Comparison of ENCODE assay signal across 10 cellular contexts in the genomic region with DNA sequence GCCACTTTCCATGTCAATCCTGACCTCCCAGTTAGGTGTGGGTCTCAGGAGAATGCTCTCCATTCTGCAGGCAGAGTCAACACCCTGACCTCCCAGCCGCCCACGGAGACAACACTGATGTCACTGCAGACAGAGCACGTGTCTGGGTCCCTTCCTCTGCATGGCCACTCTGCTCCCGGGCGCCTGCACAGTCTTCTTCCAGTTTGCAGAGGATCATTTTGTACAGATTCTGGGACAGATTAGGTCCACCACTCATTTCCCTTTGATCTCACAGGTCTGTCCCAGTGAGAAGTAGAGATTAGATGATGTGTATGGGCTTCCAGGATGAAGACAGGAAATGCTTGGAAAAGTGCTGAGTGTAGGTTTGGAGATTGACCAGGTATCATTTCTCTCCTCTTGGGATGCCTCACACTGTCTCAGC. TPM values are rescaled to one million over a fixed set of nuclear protein-coding genes. Genes with fewer than 3 reads are reported as not detected.
DNase-seq lines count a peak whose midpoint lies in the region; ATAC-seq and TF ChIP-seq lines count a peak whose summit lies in the region.
"Had no signal": no experiment of that assay in that cellular context is flagged by ENCODE, and none has a peak within 500 bp of the region (broad histone marks: within the 10 kb centered on the region; RNA-seq: fewer than 3 reads in every experiment).

No MANE protein-coding gene starts in this region.

- TF ChIP-seq POLR2A in adrenal gland (IDR thresholded peaks at IDR 0.05) (no peak), gastrocnemius medialis (IDR thresholded peaks at IDR 0.05) (no peak)

- H3K27ac Mint-ChIP-seq in GM23338, result no peak overlapping the region
- H3K27ac Mint-ChIP-seq: naive B cell had no signal

- H3K4me1 Mint-ChIP-seq in GM23338, result peaks cover 9% of the 10 kb centered on the region
- H3K4me1 Mint-ChIP-seq: central memory CD8-positive, alpha-beta T cell had no signal

- H3K4me1 ChIP-seq in GM23338 (ENCODE audit: insufficient read depth) (no peaks in the 10 kb centered on the region), adrenal gland (replicated peaks in 1 of 2) (peaks cover 0 to 20% of the 10 kb centered on the region in 2 donors), hepatocyte (ENCODE audit: insufficient read depth) (peaks cover 16% of the 10 kb centered on the region), gastrocnemius medialis (peaks cover 15 to 18% of the 10 kb centered on the region in 2 donors)

- no peak overlapping the region for H3K4me3 Mint-ChIP-seq in GM23338
- H3K4me3 Mint-ChIP-seq: central memory CD8-positive, alpha-beta T cell had no signal

- H4K20me1 ChIP-seq in GM23338 (replicated peaks; ENCODE audit: insufficient read depth) (no peaks in the 10 kb centered on the region), hepatocyte (ENCODE audit: insufficient read depth, poor library complexity, severe bottlenecking) (no peaks in the 10 kb centered on the region)

- ATAC-seq in GM23338 (no peak), gastrocnemius medialis (peak; percentile 19 to 43)

- in situ Hi-C loops in gastrocnemius medialis (cut with MboI; ENCODE audit: low sequenced_read_pairs in 4 of 4), result loop anchor here in 1 of 4 donors (25.0 kb wide), 1 partner anchor 239 kb away; the partner anchor contains the start of genes GNAI3 and GPR61

- H3K79me2 ChIP-seq in GM23338 (replicated peaks; ENCODE audit: insufficient read depth), result no peaks in the 10 kb centered on the region
- H3K79me2 ChIP-seq in hepatocyte, result no peaks in the 10 kb centered on the region

- H2AFZ ChIP-seq in GM23338, result 0 out of 2 replicates have a peak overlapping the region, but pooled peaks have one; percentile 23
- H2AFZ ChIP-seq in hepatocyte, result no peak overlapping the region

- no peak overlapping the region for H3K4me2 ChIP-seq in GM23338
- peak overlapping the region; percentile 9 for H3K4me2 ChIP-seq in hepatocyte

- H3K27ac ChIP-seq in GM23338 (ENCODE audit: low read depth), result no peak overlapping the region
- H3K27ac ChIP-seq in adrenal gland, result peak overlapping the region in 2 of 5 donors; percentile 66 to 82
- peak overlapping the region; percentile 56 for H3K27ac ChIP-seq in hepatocyte
- H3K27ac ChIP-seq in gastrocnemius medialis, result peak overlapping the region; percentile 15 to 72 (median 42)

- DNase-seq in GM23338 (ENCODE audit: low spot score) (no peak), adrenal gland (peak in 5 of 7 donors; percentile 52 to 81 (median 62)), hepatocyte (ENCODE audit: low spot score) (no peak), gastrocnemius medialis (peak in 1 of 2 donors; percentile 43), NCI-H2196 (lab: John Stamatoyannopoulos, UW; ENCODE audit: unreplicated experiment) (no peak), OCI-M2 (lab: John Stamatoyannopoulos, UW; ENCODE audit: unreplicated experiment) (no peak), NCI-H446 (lab: John Stamatoyannopoulos, UW) (no peak)
- no peak for DNase-seq in activated CD8-positive, alpha-beta memory T cell treated with anti-CD3 and anti-CD28 coated beads for 24 hours
- DNase-seq: naive B cell had no signal

- WGBS in adrenal gland, 4 donors, result 30 to 49% (median 31%) methylated on average over 5 of the region's 5 CpGs
- 27% methylated on average over 5 of the region's 5 CpGs for WGBS in hepatocyte (ENCODE audit: low lambda C conversion rate, missing lambda C conversion rate)

- H3K4me3 ChIP-seq in GM23338 (no peak overlapping the region), adrenal gland (no peak overlapping the region), hepatocyte (no peak overlapping the region), gastrocnemius medialis (no peak overlapping the region)

- H3K9me3 ChIP-seq in adrenal gland (replicated peaks in 1 of 3) (no peaks in the 10 kb centered on the region), hepatocyte (ENCODE audit: low read depth) (no peaks in the 10 kb centered on the region), gastrocnemius medialis (no peaks in the 10 kb centered on the region)

- H3K27me3 ChIP-seq in GM23338 (ENCODE audit: insufficient read depth), result no peaks in the 10 kb centered on the region
- no peaks in the 10 kb centered on the region for H3K27me3 ChIP-seq in adrenal gland
- no peaks in the 10 kb centered on the region for H3K27me3 ChIP-seq in hepatocyte
- H3K27me3 ChIP-seq in gastrocnemius medialis, result peaks cover 0 to 9% (median 0%) of the 10 kb centered on the region in 3 donors

- peaks cover 12% of the 10 kb centered on the region for H3K27me3 Mint-ChIP-seq in GM23338 (ENCODE audit: insufficient read depth, low read depth, poor library complexity)

- H3F3A ChIP-seq in GM23338 (replicated peaks; ENCODE audit: low read depth), result no peaks in the 10 kb centered on the region

- H3K36me3 Mint-ChIP-seq in GM23338 (ENCODE audit: low read depth), result no peaks in the 10 kb centered on the region
- H3K36me3 Mint-ChIP-seq: naive B cell had no signal

- no peaks in the 10 kb centered on the region for H3K9me3 Mint-ChIP-seq in GM23338
- H3K9me3 Mint-ChIP-seq: central memory CD8-positive, alpha-beta T cell; naive B cell had no signal

- intact Hi-C loops in adrenal gland (cut with DNase I) (no loop called here), gastrocnemius medialis (cut with DNase I; ENCODE audit: low total_unique reads) (loop anchor here (2.0 kb wide), 1 partner anchor 14 kb away; no protein-coding TSS in a partner anchor)

- no peaks in the 10 kb centered on the region for H3K36me3 ChIP-seq in GM23338 (ENCODE audit: insufficient read depth)
- H3K36me3 ChIP-seq in adrenal gland (replicated peaks in 1 of 2), result no peaks in the 10 kb centered on the region
- H3K36me3 ChIP-seq in hepatocyte (replicated peaks; ENCODE audit: insufficient read depth, low read depth), result no peaks in the 10 kb centered on the region
- no peaks in the 10 kb centered on the region for H3K36me3 ChIP-seq in gastrocnemius medialis

- TF ChIP-seq CTCF in GM23338 (conservative IDR thresholded peaks at IDR 0.05; ENCODE audit: low read depth in 2 of 2), result no peak
- no peak for TF ChIP-seq CTCF in adrenal gland (IDR thresholded peaks at IDR 0.05)
- TF ChIP-seq CTCF in hepatocyte (IDR thresholded peaks at IDR 0.05; ENCODE audit: poor library complexity), result no peak
- no peak for TF ChIP-seq CTCF in gastrocnemius medialis (IDR thresholded peaks at IDR 0.05 in 4 of 5, conservative IDR thresholded peaks at IDR 0.05 in 1 of 5)

- H3K9me2 ChIP-seq in GM23338 (ENCODE audit: insufficient read depth) (no peaks in the 10 kb centered on the region), hepatocyte (replicated peaks; ENCODE audit: insufficient read depth) (no peaks in the 10 kb centered on the region)

TF ChIP-seq in GM23338, 12 proteins besides CTCF, POLR2A, EP300 and RAD21:
- TF ChIP-seq ZNF331 (CRISPR knock-in tag; IDR thresholded peaks at IDR 0.05; ENCODE audit: low read depth) (no peak), CREB1 (CRISPR knock-in tag; IDR thresholded peaks at IDR 0.05; ENCODE audit: low read depth) (no peak), ETS1 (IDR thresholded peaks at IDR 0.05) (no peak), EZH2 (IDR thresholded peaks at IDR 0.05; ENCODE audit: low read depth, unreplicated experiment) (no peak), POLR2AphosphoS5 (IDR thresholded peaks at IDR 0.05; ENCODE audit: low read depth) (no peak)

RNA-seq across cellular contexts. Expression of gene MYBPHL, which starts 8.1 kb away (rescaled TPM):
- not detected in 2 replicates for total RNA-seq in GM23338 (2014; rRNA removed; shearing (Covaris generic))
- 0.68 TPM in 1 of 2 replicates, not detected in the other for polyA plus RNA-seq in GM23338 (2016; fragmentation: Nextera tagmentation; extraction: Ambion mirVana)
- total RNA-seq in adrenal gland, result under 1 TPM in 3 of 8 donors, not detected in 5; 0.32 to 0.68 (median 0.35) TPM
- under 1 TPM in 2 of 3 donors, not detected in 1; 0.35 to 0.98 TPM for polyA plus RNA-seq in adrenal gland
- 3.6 and 13.7 TPM in 2 replicates for total RNA-seq in hepatocyte
- 6.7 and 7.4 TPM in 2 replicates for polyA plus RNA-seq in hepatocyte
- total RNA-seq in gastrocnemius medialis, result 1 to 10 TPM in 1 of 4 donors, not detected in 3; 3.1 TPM

RNA-seq across cellular contexts. Expression of gene PSRC1, which starts 15.7 kb away (rescaled TPM):
- total RNA-seq in GM23338 (2014; rRNA removed; shearing (Covaris generic)), result 50.6 and 61.1 TPM in 2 replicates
- polyA plus RNA-seq in GM23338 (2016; fragmentation: Nextera tagmentation; extraction: Ambion mirVana) (51.4 and 55.0 TPM in 2 replicates), adrenal gland (1 to 10 TPM; 1.7 to 5.8 (median 2.4) TPM), hepatocyte (9.1 and 13.7 TPM in 2 replicates)
- total RNA-seq in adrenal gland (1 to 10 TPM in 7 of 8 donors, under 1 TPM in 1; 0.52 to 3.9 (median 2.4) TPM), hepatocyte (10.1 and 14.3 TPM in 2 replicates), gastrocnemius medialis (1 to 10 TPM in 1 of 4 donors, under 1 TPM in 2, not detected in 1; 0.19 to 2.3 (median 0.84) TPM)

RNA-seq across cellular contexts. Expression of gene CELSR2, which starts 49.3 kb away (rescaled TPM):
- total RNA-seq in GM23338 (2014; rRNA removed; shearing (Covaris generic)), result 30.4 and 35.1 TPM in 2 replicates
- polyA plus RNA-seq in GM23338 (2016; fragmentation: Nextera tagmentation; extraction: Ambion mirVana) (11.1 and 11.2 TPM in 2 replicates), adrenal gland (1 to 10 TPM; 1.7 to 6.3 (median 1.8) TPM), hepatocyte (3.2 and 3.3 TPM in 2 replicates)
- total RNA-seq in adrenal gland (1 to 10 TPM; 2.8 to 9.1 (median 5.4) TPM), hepatocyte (2.6 and 3.7 TPM in 2 replicates), gastrocnemius medialis (10 to 100 TPM in 1 of 4 donors, 1 to 10 TPM in 3; 5.8 to 12.5 (median 7.9) TPM)

Comparison
In these comparisons a context has a peak if more than half of its experiments do, and no peak if none do; other contexts are left out.
1. DNase-seq: peak in adrenal gland (5 of 7); none in GM23338 (single experiment), hepatocyte (single experiment), NCI-H2196 (single experiment), activated CD8-positive, alpha-beta memory T cell treated with anti-CD3 and anti-CD28 coated beads for 24 hours (single experiment), OCI-M2 (single experiment) and NCI-H446 (0 of 2).